ENCODE assay signal across 1 cellular context in the genomic region with DNA sequence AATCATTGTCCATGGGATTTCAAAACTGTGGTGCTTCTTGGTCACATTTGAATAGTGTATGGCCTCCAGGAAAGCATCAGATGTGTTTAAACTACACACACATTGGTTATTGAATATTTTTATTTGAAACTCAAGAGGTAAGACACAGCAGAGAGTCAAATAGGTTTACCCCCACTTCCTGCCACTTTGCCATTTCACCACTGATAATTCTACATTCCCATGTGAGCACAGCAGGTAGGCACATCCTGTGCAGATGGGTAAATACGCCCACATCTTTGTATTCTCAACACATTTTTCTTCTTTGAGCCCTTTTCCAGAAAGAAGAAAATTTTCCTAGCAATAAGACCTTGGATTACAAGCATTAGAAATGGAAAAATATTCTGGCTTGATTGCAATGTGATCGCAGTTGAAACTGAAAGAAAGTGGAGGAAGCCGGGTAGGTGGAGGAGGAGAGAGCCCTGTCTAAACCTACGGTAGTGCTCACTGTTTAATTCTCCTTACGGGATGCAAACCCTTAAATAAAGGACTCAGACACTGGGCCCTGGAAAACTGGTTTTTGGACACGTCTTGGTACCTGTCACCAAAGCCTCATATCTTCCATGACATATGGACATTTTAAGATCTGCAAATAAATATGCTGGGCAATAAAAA.
TF ChIP-seq lines count a peak whose summit lies in the region.

No MANE protein-coding gene starts in this region.

TF ChIP-seq in GM12878, 131 proteins besides CTCF, POLR2A, EP300 and RAD21:
- no peak for TF ChIP-seq RCOR1 (conservative IDR thresholded peaks at IDR 0.05; ENCODE audit: low read depth, low read length)
- TF ChIP-seq NFXL1 (IDR thresholded peaks at IDR 0.05; ENCODE audit: borderline replicate concordance) = no peak
- TF ChIP-seq IKZF1 (conservative IDR thresholded peaks at IDR 0.05) = no peak
- no peak for TF ChIP-seq SPI1 (IDR thresholded peaks at IDR 0.05; ENCODE audit: borderline replicate concordance, insufficient read depth, low read depth, low read length)
- no peak for TF ChIP-seq HCFC1 (IDR thresholded peaks at IDR 0.05; ENCODE audit: low read length)
- TF ChIP-seq ATF7 (IDR thresholded peaks at IDR 0.05; ENCODE audit: low read depth) = no peak
- TF ChIP-seq, protein P1, sequence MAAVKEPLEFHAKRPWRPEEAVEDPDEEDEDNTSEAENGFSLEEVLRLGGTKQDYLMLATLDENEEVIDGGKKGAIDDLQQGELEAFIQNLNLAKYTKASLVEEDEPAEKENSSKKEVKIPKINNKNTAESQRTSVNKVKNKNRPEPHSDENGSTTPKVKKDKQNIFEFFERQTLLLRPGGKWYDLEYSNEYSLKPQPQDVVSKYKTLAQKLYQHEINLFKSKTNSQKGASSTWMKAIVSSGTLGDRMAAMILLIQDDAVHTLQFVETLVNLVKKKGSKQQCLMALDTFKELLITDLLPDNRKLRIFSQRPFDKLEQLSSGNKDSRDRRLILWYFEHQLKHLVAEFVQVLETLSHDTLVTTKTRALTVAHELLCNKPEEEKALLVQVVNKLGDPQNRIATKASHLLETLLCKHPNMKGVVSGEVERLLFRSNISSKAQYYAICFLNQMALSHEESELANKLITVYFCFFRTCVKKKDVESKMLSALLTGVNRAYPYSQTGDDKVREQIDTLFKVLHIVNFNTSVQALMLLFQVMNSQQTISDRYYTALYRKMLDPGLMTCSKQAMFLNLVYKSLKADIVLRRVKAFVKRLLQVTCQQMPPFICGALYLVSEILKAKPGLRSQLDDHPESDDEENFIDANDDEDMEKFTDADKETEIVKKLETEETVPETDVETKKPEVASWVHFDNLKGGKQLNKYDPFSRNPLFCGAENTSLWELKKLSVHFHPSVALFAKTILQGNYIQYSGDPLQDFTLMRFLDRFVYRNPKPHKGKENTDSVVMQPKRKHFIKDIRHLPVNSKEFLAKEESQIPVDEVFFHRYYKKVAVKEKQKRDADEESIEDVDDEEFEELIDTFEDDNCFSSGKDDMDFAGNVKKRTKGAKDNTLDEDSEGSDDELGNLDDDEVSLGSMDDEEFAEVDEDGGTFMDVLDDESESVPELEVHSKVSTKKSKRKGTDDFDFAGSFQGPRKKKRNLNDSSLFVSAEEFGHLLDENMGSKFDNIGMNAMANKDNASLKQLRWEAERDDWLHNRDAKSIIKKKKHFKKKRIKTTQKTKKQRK (IDR thresholded peaks at IDR 0.05; ENCODE audit: low read depth, low read length) = no peak
